Comparison of ENCODE assay signal across 36 cellular contexts in genomic region chr3:73945553-73945952, GRCh38.
"Had no signal": no experiment of that assay in that cellular context is flagged by ENCODE, and none has a peak within 500 bp of the region (broad histone marks: within the 10 kb centered on the region; RNA-seq: fewer than 3 reads in every experiment).

No MANE protein-coding gene starts in this region.

- H3K4me1 ChIP-seq: adrenal gland, body of pancreas, breast epithelium had no signal

- DNase-seq: activated CD4-positive, alpha-beta memory T cell treated with anti-CD3 and anti-CD28 coated beads, Interleukin-2, amount 10 ng/mL, durations not matched to agents 7 days and 5 days; activated CD4-positive, alpha-beta T cell treated with anti-CD3 and anti-CD28 coated beads for 1 hour; activated CD4-positive, alpha-beta T cell treated with anti-CD3 and anti-CD28 coated beads for 36 hours; activated CD4-positive, alpha-beta T cell treated with anti-CD3 and anti-CD28 coated beads for 48 hours; activated CD4-positive, alpha-beta T cell treated with anti-CD3 and anti-CD28 coated beads, Interleukin-2, amount 10 ng/mL, durations not matched to agents 7 days and 5 days; activated CD4-positive, alpha-beta T cell treated with anti-CD3 and anti-CD28 coated beads, Interleukin-2, amount 50 U/mL, for 48 hours; activated CD4-positive, CD25-positive, alpha-beta regulatory T cell; activated CD8-positive, alpha-beta memory T cell treated with anti-CD3 and anti-CD28 coated beads, Interleukin-2, amount 50 U/mL, for 4 hours; activated CD8-positive, alpha-beta T cell treated with anti-CD3 and anti-CD28 coated beads, Interleukin-2, amount 10 ng/mL, durations not matched to agents 7 days and 5 days; activated effector memory CD4-positive, alpha-beta T cell treated with anti-CD3 and anti-CD28 coated beads, Interleukin-2, amount 50 U/mL, for 16 hours; activated gamma-delta T cell treated with Interleukin-2 at 50 U/mL for 16 hours; activated naive CD4-positive, alpha-beta T cell; activated naive CD4-positive, alpha-beta T cell treated with anti-CD3 and anti-CD28 coated beads for 36 hours; activated naive CD4-positive, alpha-beta T cell treated with anti-CD3 and anti-CD28 coated beads, Interleukin-2, amount 50 U/mL, for 16 hours; activated naive CD8-positive, alpha-beta T cell treated with anti-CD3 and anti-CD28 coated beads for 36 hours; activated T-cell treated with anti-CD3 and anti-CD28 coated beads for 4 hours; activated T-cell treated with anti-CD3 and anti-CD28 coated beads, Interleukin-2, amount 50 U/mL, for 1 hour; activated T-cell treated with anti-CD3 and anti-CD28 coated beads, Interleukin-2, amount 50 U/mL, for 4 hours; activated T-cell treated with anti-CD3 and anti-CD28 coated beads, Interleukin-2, amount 50 U/mL, for 72 hours; adrenal gland; amniotic stem cell; aorta; body of pancreas; brain microvascular endothelial cell; central memory CD4-positive, alpha-beta T cell; T-helper 1 cell; T-helper 2 cell; T-helper 9 cell; WERI-Rb-1 had no signal

- H3K36me3 ChIP-seq: brain microvascular endothelial cell, breast epithelium, WERI-Rb-1 had no signal

- H3K4me3 ChIP-seq: adrenal gland, body of pancreas, breast epithelium had no signal

- H3K27me3 ChIP-seq: adrenal gland, body of pancreas, brain microvascular endothelial cell, breast epithelium had no signal

- ATAC-seq: activated CD4-positive, alpha-beta T cell treated with anti-CD3 and anti-CD28 coated beads for 36 hours; activated CD4-positive, CD25-positive, alpha-beta regulatory T cell treated with anti-CD3 and anti-CD28 coated beads, Interleukin-2, amount 50 U/mL, for 24 hours; activated CD8-positive, alpha-beta T cell treated with anti-CD3 and anti-CD28 coated beads, Interleukin-2, amount 10 ng/mL, durations not matched to agents 7 days and 5 days; activated naive CD4-positive, alpha-beta T cell treated with anti-CD3 and anti-CD28 coated beads, Interleukin-2, amount 50 U/mL, for 72 hours; activated T-cell treated with anti-CD3 and anti-CD28 coated beads, Interleukin-2, amount 50 U/mL, for 4 hours; activated T-cell treated with anti-CD3 and anti-CD28 coated beads, Interleukin-2, amount 50 U/mL, for 72 hours; activated T-helper 17 cell treated with anti-CD3 and anti-CD28 coated beads, Interleukin-2, amount 50 U/mL, for 72 hours; body of pancreas; WTC11 had no signal

- H3K9me3 ChIP-seq: adrenal gland, body of pancreas, breast epithelium had no signal

- FAIRE-seq: astrocyte, TTC549 had no signal

- H3K27ac ChIP-seq: adrenal gland, body of pancreas, brain microvascular endothelial cell, breast epithelium, WERI-Rb-1 had no signal
